Comparison of ENCODE assay signal across 12 cellular contexts in genomic region chr3:132432639-132433038, GRCh38. TPM values are rescaled to one million over a fixed set of nuclear protein-coding genes. Genes with fewer than 3 reads are reported as not detected.
DNase-seq lines count a peak whose midpoint lies in the region; TF ChIP-seq lines count a peak whose summit lies in the region.
"Had no signal": no experiment of that assay in that cellular context is flagged by ENCODE, and none has a peak within 500 bp of the region (broad histone marks: within the 10 kb centered on the region; RNA-seq: fewer than 3 reads in every experiment).

No MANE protein-coding gene starts in this region.

- TF ChIP-seq CTCF in cardiac fibroblast (IDR thresholded peaks at IDR 0.05; ENCODE audit: low read depth, low read length) (no peak), suprapubic skin (IDR thresholded peaks at IDR 0.05) (no peak)

- H3K27me3 ChIP-seq in suprapubic skin = no peaks in the 10 kb centered on the region
- H3K27me3 ChIP-seq: testis had no signal

- peaks cover 10% of the 10 kb centered on the region for H3K4me1 ChIP-seq in suprapubic skin

- no peak for TF ChIP-seq POLR2A in suprapubic skin (IDR thresholded peaks at IDR 0.05)

- WGBS in suprapubic skin = 38% methylated on average over 2 of the region's 2 CpGs

- H3K27ac ChIP-seq in suprapubic skin = no peak overlapping the region
- H3K27ac ChIP-seq: 22Rv1, psoas muscle had no signal

- DNase-seq in NCI-H82 (lab: John Stamatoyannopoulos, UW) = peak; percentile 15
- DNase-seq in NCI-H82 treated with DMSO at 0.1 percent for 48 hours (lab: John Stamatoyannopoulos, UW; ENCODE audit: unreplicated experiment) = no peak
- peak; percentile 62 for DNase-seq in MV-4-11 (lab: John Stamatoyannopoulos, UW)
- peak; percentile 67 to 85 for DNase-seq in cardiac fibroblast (ENCODE audit: low read depth in 2 of 2)
- peak; percentile 63 for DNase-seq in pulmonary artery endothelial cell (ENCODE audit: low read depth, low spot score)
- DNase-seq in NCI-H345 treated with DMSO at 0.1 percent for 48 hours (lab: John Stamatoyannopoulos, UW; ENCODE audit: unreplicated experiment) = no peak
- no peak for DNase-seq in germinal center (ENCODE audit: low spot score)
- no peak for DNase-seq in suprapubic skin (ENCODE audit: low spot score in 2 of 2)
- DNase-seq: hippocampal formation, psoas muscle, testis had no signal

- no peaks in the 10 kb centered on the region for H3K9me3 ChIP-seq in suprapubic skin
- H3K9me3 ChIP-seq: psoas muscle, testis had no signal

- H3K4me3 ChIP-seq in cardiac fibroblast (replicated peaks in 1 of 2; ENCODE audit: low read depth in 2 of 2, low read length in 2 of 2) (no peak overlapping the region), suprapubic skin (no peak overlapping the region)
- H3K4me3 ChIP-seq: psoas muscle, testis had no signal

- no peaks in the 10 kb centered on the region for H3K36me3 ChIP-seq in suprapubic skin

- no peak for TF ChIP-seq EP300 in suprapubic skin (IDR thresholded peaks at IDR 0.05)

RNA-seq across cellular contexts. Expression of gene DNAJC13, which starts 15.3 kb away (rescaled TPM):
- 63.0 and 75.6 TPM in 2 replicates for total RNA-seq in pulmonary artery endothelial cell
- total RNA-seq in suprapubic skin = 10 to 100 TPM; 20.6 to 52.6 (median 39.7) TPM

Comparison
In these comparisons a context has a peak if more than half of its experiments do, and no peak if none do; other contexts are left out.
1. DNase-seq: peak in NCI-H82 (single experiment), MV-4-11 (single experiment), cardiac fibroblast (2 of 2) and pulmonary artery endothelial cell (single experiment); none in NCI-H82 treated with DMSO at 0.1 percent for 48 hours (single experiment), NCI-H345 treated with DMSO at 0.1 percent for 48 hours (single experiment), germinal center (single experiment) and suprapubic skin (0 of 2).